13 cellular contexts compared by ENCODE assay signal in genomic region chr13:62305758-62306157, GRCh38.
DNase-seq lines count a peak whose midpoint lies in the region; ATAC-seq and TF ChIP-seq lines count a peak whose summit lies in the region.
"Had no signal": no experiment of that assay in that cellular context is flagged by ENCODE, and none has a peak within 500 bp of the region (broad histone marks: within the 10 kb centered on the region; RNA-seq: fewer than 3 reads in every experiment).

No MANE protein-coding gene starts in this region.

- intact Hi-C loops in aorta (cut with DNase I) = no loop called here

- H3K27ac ChIP-seq in KOPT-K1 (ENCODE audit: low read depth, low read length, poor library complexity, severe bottlenecking) = peak overlapping the region; percentile 42
- H3K27ac ChIP-seq in aorta (ENCODE audit: low read depth in 1 of 2, low read length in 2 of 2) = no peak overlapping the region
- H3K27ac ChIP-seq: HL-60, suprapubic skin had no signal

- peaks cover 2% of the 10 kb centered on the region for H3K9me3 Mint-ChIP-seq in activated CD8-positive, alpha-beta memory T cell treated with anti-CD3 and anti-CD28 coated beads, Interleukin-2, amount 10 ng/mL, durations not matched to agents 7 days and 5 days (ENCODE audit: low read depth)

- no peaks in the 10 kb centered on the region for H3K27me3 ChIP-seq in aorta (ENCODE audit: control insufficient read depth in 1 of 2, insufficient read depth in 2 of 2, low read length in 1 of 2)
- H3K27me3 ChIP-seq: BE2C, suprapubic skin had no signal

- H3K4me1 Mint-ChIP-seq in activated CD8-positive, alpha-beta memory T cell treated with anti-CD3 and anti-CD28 coated beads, Interleukin-2, amount 10 ng/mL, durations not matched to agents 7 days and 5 days = no peaks in the 10 kb centered on the region

- peak; percentile 25 for DNase-seq in GM10266 (ENCODE audit: extremely low spot score)
- no peak for DNase-seq in aorta
- no peak for DNase-seq in NCI-H1436 (lab: John Stamatoyannopoulos, UW)
- no peak for DNase-seq in activated CD8-positive, alpha-beta memory T cell treated with anti-CD3 and anti-CD28 coated beads, Interleukin-2, amount 10 ng/mL, durations not matched to agents 7 days and 5 days
- no peak for DNase-seq in NCI-H226
- DNase-seq: BE2C, NCI-H187 treated with DMSO at 0.1 percent for 48 hours, Right ventricle myocardium superior had no signal

- no peaks in the 10 kb centered on the region for H3K27me3 Mint-ChIP-seq in activated CD8-positive, alpha-beta memory T cell treated with anti-CD3 and anti-CD28 coated beads, Interleukin-2, amount 10 ng/mL, durations not matched to agents 7 days and 5 days

- CTCF ChIA-PET in activated CD8-positive, alpha-beta memory T cell treated with anti-CD3 and anti-CD28 coated beads, Interleukin-2, amount 10 ng/mL, durations not matched to agents 7 days and 5 days (lab: Charles Lee) = no interaction called here

- H3K4me1 ChIP-seq in aorta (ENCODE audit: control insufficient read depth in 1 of 2, insufficient read depth in 2 of 2, low read length in 2 of 2) = no peaks in the 10 kb centered on the region
- H3K4me1 ChIP-seq: BE2C, suprapubic skin had no signal

- H3K4me3 ChIP-seq in aorta (ENCODE audit: low read length in 2 of 2) = peak overlapping the region in 1 of 2 donors; percentile 48
- H3K4me3 ChIP-seq: suprapubic skin had no signal

- WGBS in aorta, 2 donors = 29 to 66% methylated on average over 3 of the region's 3 CpGs

- H3K36me3 Mint-ChIP-seq in activated CD8-positive, alpha-beta memory T cell treated with anti-CD3 and anti-CD28 coated beads, Interleukin-2, amount 10 ng/mL, durations not matched to agents 7 days and 5 days = no peaks in the 10 kb centered on the region

- H3K36me3 ChIP-seq in KOPT-K1 (ENCODE audit: insufficient read depth, low read length) (no peaks in the 10 kb centered on the region), aorta (ENCODE audit: control insufficient read depth in 1 of 2, insufficient read depth in 2 of 2, low read length in 1 of 2) (no peaks in the 10 kb centered on the region)
- H3K36me3 ChIP-seq: BE2C, suprapubic skin had no signal

- H3K4me3 Mint-ChIP-seq in activated CD8-positive, alpha-beta memory T cell treated with anti-CD3 and anti-CD28 coated beads, Interleukin-2, amount 10 ng/mL, durations not matched to agents 7 days and 5 days = no peak overlapping the region

- ATAC-seq in GM19397 (IDR thresholded peaks at IDR 0.05; ENCODE audit: unreplicated experiment) = peak; percentile 66
- ATAC-seq in HG02885 (IDR thresholded peaks at IDR 0.05; ENCODE audit: poor library complexity, unreplicated experiment) = peak; percentile 89
- ATAC-seq in aorta (ENCODE audit: low FRiP score) = no peak
- ATAC-seq in activated CD8-positive, alpha-beta memory T cell treated with anti-CD3 and anti-CD28 coated beads, Interleukin-2, amount 10 ng/mL, durations not matched to agents 7 days and 5 days = no peak

- H3K9me3 ChIP-seq in KOPT-K1 (ENCODE audit: insufficient read depth, low read length, poor library complexity, severe bottlenecking) (no peaks in the 10 kb centered on the region), aorta (ENCODE audit: control insufficient read depth, low read length) (no peaks in the 10 kb centered on the region)
- H3K9me3 ChIP-seq: BE2C, suprapubic skin had no signal

- H3K27ac Mint-ChIP-seq in activated CD8-positive, alpha-beta memory T cell treated with anti-CD3 and anti-CD28 coated beads, Interleukin-2, amount 10 ng/mL, durations not matched to agents 7 days and 5 days = no peak overlapping the region

- no peak for TF ChIP-seq CTCF in GM10266 (IDR thresholded peaks at IDR 0.05; ENCODE audit: control insufficient read depth, insufficient read depth, low read depth, missing control alignments)

Comparison
In these comparisons a context has a peak if more than half of its experiments do, and no peak if none do; other contexts are left out.
1. ATAC-seq: peak in GM19397 (single experiment) and HG02885 (single experiment); none in aorta (single experiment) and activated CD8-positive, alpha-beta memory T cell treated with anti-CD3 and anti-CD28 coated beads, Interleukin-2, amount 10 ng/mL, durations not matched to agents 7 days and 5 days (single experiment).